In the genomic region with DNA sequence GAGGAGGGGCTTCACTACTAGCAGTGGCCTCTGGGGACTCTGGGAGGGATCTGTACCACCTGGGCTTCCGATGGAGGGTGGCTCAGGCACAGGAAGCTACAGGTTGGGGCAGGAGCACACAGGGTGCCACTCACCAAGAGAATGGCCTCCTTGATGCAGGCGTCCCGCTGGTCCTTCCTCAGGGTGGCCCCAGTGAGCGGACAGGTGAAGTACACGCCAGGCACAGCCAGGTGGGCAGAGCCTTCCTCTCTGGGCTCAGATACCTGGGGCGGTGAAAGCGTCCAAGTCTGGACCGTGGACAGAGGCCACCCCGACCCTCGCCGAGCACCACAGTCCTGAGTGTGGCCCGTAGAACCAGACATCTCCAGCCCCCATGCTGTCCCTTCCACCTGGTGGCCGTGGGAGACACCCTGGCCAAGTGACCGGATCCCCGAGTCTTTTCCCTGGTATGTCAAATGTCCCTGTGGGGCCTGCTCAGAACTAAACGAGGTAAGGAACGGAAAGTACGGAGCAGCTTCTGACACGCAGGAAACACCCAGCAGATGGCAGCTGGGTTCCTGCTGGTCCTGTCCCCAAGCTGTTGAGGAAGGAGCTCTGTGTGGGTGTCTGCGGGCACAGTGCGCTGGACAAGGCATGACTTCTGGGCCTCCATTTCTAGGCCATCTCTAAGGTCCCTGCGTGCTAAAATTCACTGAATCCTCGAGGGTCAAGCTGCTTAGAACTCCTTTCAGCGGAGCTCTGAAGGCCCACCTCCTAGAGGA, we compare ENCODE assay signal across 14 cellular contexts. TPM values are rescaled to one million over a fixed set of nuclear protein-coding genes. Genes with fewer than 3 reads are reported as not detected.
DNase-seq lines count a peak whose midpoint lies in the region; ATAC-seq and TF ChIP-seq lines count a peak whose summit lies in the region.
"Had no signal": no experiment of that assay in that cellular context is flagged by ENCODE, and none has a peak within 500 bp of the region (broad histone marks: within the 10 kb centered on the region; RNA-seq: fewer than 3 reads in every experiment).

No MANE protein-coding gene starts in this region.

- ATAC-seq in right cardiac atrium = no peak
- ATAC-seq in heart left ventricle = no peak
- no peak for ATAC-seq in stimulated activated effector memory CD8-positive, alpha-beta T cell treated with anti-CD3 and anti-CD28 coated beads, Interleukin-12 subunit alpha, Interleukin-12 subunit beta, amount 100 ng/mL, for 72 hours
- ATAC-seq in T-helper 17 cell = no peak

- H3K27ac ChIP-seq in right cardiac atrium (ENCODE audit: low read length) (no peak overlapping the region), heart left ventricle (no peak overlapping the region), HEK293 (ENCODE audit: extremely low read depth, low read depth, low read length) (no peak overlapping the region)
- H3K27ac ChIP-seq: KMS-11 had no signal

- 90% methylated on average over 24 of the region's 24 CpGs for WGBS in right cardiac atrium
- 85 to 91% (median 88%) methylated on average over 18 to 24 of the region's 24 CpGs for WGBS in heart left ventricle, 4 donors

- POLR2A ChIA-PET in HEK293 (lab: Yijun Ruan, JAX) = interaction anchor here (1.3 to 2.0 kb wide), 2 partner anchors 8 to 19 kb away, joined by 6 to 8 read pairs; a partner anchor contains a TSS

- intact Hi-C loops in right cardiac atrium (cut with DNase I) = loop anchor here in 1 of 4 donors (10.0 kb wide), 1 partner anchor 48 kb away; a partner anchor contains a TSS
- intact Hi-C loops in heart left ventricle (cut with DNase I) = loop anchor here in 1 of 10 donors (10.0 kb wide), 1 partner anchor 48 kb away; a partner anchor contains a TSS
- intact Hi-C loops in posterior vena cava (cut with DNase I) = no loop called here

- no peak for TF ChIP-seq POLR2A in heart left ventricle (IDR thresholded peaks at IDR 0.05)

- H3K36me3 ChIP-seq in heart left ventricle (peaks cover 0 to 76% (median 65%) of the 10 kb centered on the region in 9 donors), HEK293 (ENCODE audit: control insufficient read depth in 2 of 2, insufficient read depth in 1 of 2, low read length in 2 of 2) (peaks cover 21 to 70% of the 10 kb centered on the region in 2 experiments)

- no peaks in the 10 kb centered on the region for H3K9me3 Mint-ChIP-seq in stimulated activated effector memory CD8-positive, alpha-beta T cell treated with anti-CD3 and anti-CD28 coated beads, Interleukin-12 subunit alpha, Interleukin-12 subunit beta, amount 100 ng/mL, for 72 hours

- H3K27me3 ChIP-seq in right cardiac atrium (ENCODE audit: control insufficient read depth, insufficient read depth) (no peaks in the 10 kb centered on the region), heart left ventricle (no peaks in the 10 kb centered on the region)

- peaks cover 92% of the 10 kb centered on the region for H3K36me3 Mint-ChIP-seq in stimulated activated effector memory CD8-positive, alpha-beta T cell treated with anti-CD3 and anti-CD28 coated beads, Interleukin-12 subunit alpha, Interleukin-12 subunit beta, amount 100 ng/mL, for 72 hours
- H3K36me3 Mint-ChIP-seq in T-helper 17 cell (ENCODE audit: low read depth) = no peaks in the 10 kb centered on the region

- H3K4me1 Mint-ChIP-seq in stimulated activated effector memory CD8-positive, alpha-beta T cell treated with anti-CD3 and anti-CD28 coated beads, Interleukin-12 subunit alpha, Interleukin-12 subunit beta, amount 100 ng/mL, for 72 hours = peaks cover 24% of the 10 kb centered on the region
- peaks cover 15% of the 10 kb centered on the region for H3K4me1 Mint-ChIP-seq in T-helper 17 cell

- H3K4me1 ChIP-seq in right cardiac atrium (ENCODE audit: control insufficient read depth, insufficient read depth, low read length) (peaks cover 16% of the 10 kb centered on the region), heart left ventricle (peaks cover 0 to 43% (median 23%) of the 10 kb centered on the region in 12 donors), HEK293 (ENCODE audit: control insufficient read depth, insufficient read depth, low read length) (peaks cover 7% of the 10 kb centered on the region)

- no peaks in the 10 kb centered on the region for H3K27me3 Mint-ChIP-seq in T-helper 17 cell

- peak overlapping the region; percentile 20 for H3K27ac Mint-ChIP-seq in stimulated activated effector memory CD8-positive, alpha-beta T cell treated with anti-CD3 and anti-CD28 coated beads, Interleukin-12 subunit alpha, Interleukin-12 subunit beta, amount 100 ng/mL, for 72 hours
- no peak overlapping the region for H3K27ac Mint-ChIP-seq in T-helper 17 cell

- H3K9me3 ChIP-seq in right cardiac atrium (ENCODE audit: control insufficient read depth, low read length) (no peaks in the 10 kb centered on the region), heart left ventricle (no peaks in the 10 kb centered on the region), HEK293 (ENCODE audit: control insufficient read depth, insufficient read depth, low read depth, low read length) (no peaks in the 10 kb centered on the region), T-helper 17 cell (ENCODE audit: control insufficient read depth, low read length, poor library complexity, severe bottlenecking) (no peaks in the 10 kb centered on the region)

- H3K4me3 Mint-ChIP-seq in stimulated activated effector memory CD8-positive, alpha-beta T cell treated with anti-CD3 and anti-CD28 coated beads, Interleukin-12 subunit alpha, Interleukin-12 subunit beta, amount 100 ng/mL, for 72 hours = no peak overlapping the region
- H3K4me3 Mint-ChIP-seq in T-helper 17 cell = no peak overlapping the region

- H3K4me3 ChIP-seq in right cardiac atrium (ENCODE audit: low read length) (no peak overlapping the region), heart left ventricle (no peak overlapping the region), HEK293 (ENCODE audit: low read depth, low read length) (no peak overlapping the region)

- CTCF ChIA-PET in HEK293 (lab: Yijun Ruan, JAX) = no interaction called here

- TF ChIP-seq CTCF in heart left ventricle (IDR thresholded peaks at IDR 0.05) (no peak), HEK293 (tag by site-specific recombination; IDR thresholded peaks at IDR 0.05) (peak; percentile 21; the same call in 1 of the 2 replicates)

- DNase-seq in right cardiac atrium = peak in 2 of 3 donors; percentile 53 to 55
- no peak for DNase-seq in heart left ventricle
- peak; percentile 51 for DNase-seq in cerebellar cortex (ENCODE audit: low spot score)
- no peak for DNase-seq in stimulated activated effector memory CD8-positive, alpha-beta T cell treated with anti-CD3 and anti-CD28 coated beads, Interleukin-12 subunit alpha, Interleukin-12 subunit beta, amount 100 ng/mL, for 72 hours (ENCODE audit: low spot score in 2 of 2)
- no peak for DNase-seq in retina
- DNase-seq in T-helper 17 cell = no peak
- no peak for DNase-seq in posterior vena cava (ENCODE audit: low spot score)
- DNase-seq: DMS153, NCI-H1105, NCI-H187, NCI-H446 treated with DMSO at 0.1 percent for 48 hours, NCI-H82 had no signal

TF ChIP-seq in HEK293, 187 proteins besides CTCF, POLR2A, EP300 and RAD21:
- TF ChIP-seq SCRT1 (tag by site-specific recombination; IDR thresholded peaks at IDR 0.05; ENCODE audit: borderline replicate concordance) = peak; percentile 83; the same call in 1 of the 2 replicates
- no peak for TF ChIP-seq ZNF596 (tag by site-specific recombination; IDR thresholded peaks at IDR 0.05)
- TF ChIP-seq SCRT2 (tag by site-specific recombination; IDR thresholded peaks at IDR 0.05) = peak; percentile 86
- peak; percentile 42 for TF ChIP-seq ZNF600 (tag by site-specific recombination; IDR thresholded peaks at IDR 0.05)

RNA-seq across cellular contexts. Expression of a gene that starts 5.2 kb away (rescaled TPM):
- total RNA-seq in right cardiac atrium = 100 to 1,000 TPM in 3 of 4 donors, 10 to 100 TPM in 1; 99.8 to 124 (median 112) TPM
- 135 TPM for polyA plus RNA-seq in right cardiac atrium
- 100 to 1,000 TPM in 6 of 9 donors, 10 to 100 TPM in 3; 75.1 to 128 (median 109) TPM for total RNA-seq in heart left ventricle
- 100 to 1,000 TPM; 127 to 137 TPM for polyA plus RNA-seq in heart left ventricle
- 10 to 100 TPM; 49.5 to 68.7 TPM for total RNA-seq in T-helper 17 cell
- 10 to 100 TPM; 85.1 to 85.5 TPM for total RNA-seq in posterior vena cava

RNA-seq across cellular contexts. Expression of a gene that starts 19.7 kb away (rescaled TPM):
- total RNA-seq in right cardiac atrium = 10 to 100 TPM; 20.6 to 30.5 (median 28.6) TPM
- polyA plus RNA-seq in right cardiac atrium = 31.4 TPM
- 100 to 1,000 TPM in 1 of 9 donors, 10 to 100 TPM in 8; 20.8 to 235 (median 29.9) TPM for total RNA-seq in heart left ventricle
- polyA plus RNA-seq in heart left ventricle = 10 to 100 TPM; 30.7 to 38.9 TPM
- 10 to 100 TPM; 22.0 to 26.5 TPM for total RNA-seq in T-helper 17 cell
- total RNA-seq in posterior vena cava = 10 to 100 TPM; 24.6 to 28.1 TPM

RNA-seq across cellular contexts. Expression of a gene that starts 50.0 kb away (rescaled TPM):
- total RNA-seq in right cardiac atrium = 1 to 10 TPM; 5.4 to 7.7 (median 6.2) TPM
- polyA plus RNA-seq in right cardiac atrium = 4.3 TPM
- 10 to 100 TPM in 1 of 9 donors, 1 to 10 TPM in 8; 3.0 to 10.7 (median 5.5) TPM for total RNA-seq in heart left ventricle
- 1 to 10 TPM; 2.9 to 5.6 TPM for polyA plus RNA-seq in heart left ventricle
- total RNA-seq in T-helper 17 cell = 10 to 100 TPM; 25.5 to 33.4 TPM
- total RNA-seq in posterior vena cava = 1 to 10 TPM; 6.0 to 9.5 TPM

RNA-seq across cellular contexts. Expression of a gene that starts 52.1 kb away (rescaled TPM):
- total RNA-seq in right cardiac atrium (10 to 100 TPM; 26.3 to 40.3 (median 31.8) TPM), heart left ventricle (10 to 100 TPM; 14.4 to 43.6 (median 22.2) TPM), T-helper 17 cell (10 to 100 TPM; 51.1 to 56.6 TPM), posterior vena cava (10 to 100 TPM; 77.5 to 88.8 TPM)
- polyA plus RNA-seq in right cardiac atrium (27.7 TPM), heart left ventricle (10 to 100 TPM; 17.3 to 43.3 TPM)

Comparison
In these comparisons a context has a peak if more than half of its experiments do, and no peak if none do; other contexts are left out.
1. DNase-seq: peak in right cardiac atrium (2 of 3) and cerebellar cortex (single experiment); none in heart left ventricle (0 of 5), stimulated activated effector memory CD8-positive, alpha-beta T cell treated with anti-CD3 and anti-CD28 coated beads, Interleukin-12 subunit alpha, Interleukin-12 subunit beta, amount 100 ng/mL, for 72 hours (0 of 2), retina (single experiment), T-helper 17 cell (0 of 3) and posterior vena cava (single experiment).